ENCODE assay signal across 9 cellular contexts in the genomic region with DNA sequence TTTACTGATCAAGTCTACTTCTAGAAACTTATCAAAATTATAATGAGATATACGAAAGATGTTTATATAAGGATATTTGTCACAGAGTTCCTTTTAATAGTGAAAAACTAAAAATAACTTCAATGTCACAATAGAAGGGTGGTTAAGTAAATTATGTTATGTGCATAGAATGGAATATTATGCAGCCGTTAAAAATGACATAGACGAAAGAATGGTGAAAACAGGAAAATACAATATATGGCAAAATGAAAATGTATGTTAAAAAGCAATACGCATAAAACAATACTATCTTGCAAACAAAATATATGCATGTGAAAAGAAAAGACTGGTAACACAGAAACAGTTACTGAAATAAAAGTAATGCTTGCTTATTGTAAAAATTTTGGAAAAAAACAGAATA. TPM values are rescaled to one million over a fixed set of nuclear protein-coding genes. Genes with fewer than 3 reads are reported as not detected.
"Had no signal": no experiment of that assay in that cellular context is flagged by ENCODE, and none has a peak within 500 bp of the region (broad histone marks: within the 10 kb centered on the region; RNA-seq: fewer than 3 reads in every experiment).

No MANE protein-coding gene starts in this region.

- H3K27ac ChIP-seq: KMS-11 had no signal

- H3K4me3 Mint-ChIP-seq: IgD-negative memory B cell had no signal

- H3K27me3 Mint-ChIP-seq: IgD-negative memory B cell had no signal

- DNase-seq: IMR-90, KBM-7, KG1 had no signal

- H3K9me3 Mint-ChIP-seq: IgD-negative memory B cell had no signal

- H3K27ac Mint-ChIP-seq: IgD-negative memory B cell had no signal

- H3K9ac ChIP-seq: KMS-11 had no signal

- FAIRE-seq: HepG2, HTR-8/SVneo had no signal

- ATAC-seq: HepG2 had no signal

RNA-seq across cellular contexts. Expression of gene SASH3, which starts 44.9 kb away (rescaled TPM):
- total RNA-seq: HepG2, HT-29, HT1080, IMR-90 had no signal
- polyA plus RNA-seq: IMR-90 had no signal
